Comparison of ENCODE assay signal across 8 cellular contexts in the genomic region with DNA sequence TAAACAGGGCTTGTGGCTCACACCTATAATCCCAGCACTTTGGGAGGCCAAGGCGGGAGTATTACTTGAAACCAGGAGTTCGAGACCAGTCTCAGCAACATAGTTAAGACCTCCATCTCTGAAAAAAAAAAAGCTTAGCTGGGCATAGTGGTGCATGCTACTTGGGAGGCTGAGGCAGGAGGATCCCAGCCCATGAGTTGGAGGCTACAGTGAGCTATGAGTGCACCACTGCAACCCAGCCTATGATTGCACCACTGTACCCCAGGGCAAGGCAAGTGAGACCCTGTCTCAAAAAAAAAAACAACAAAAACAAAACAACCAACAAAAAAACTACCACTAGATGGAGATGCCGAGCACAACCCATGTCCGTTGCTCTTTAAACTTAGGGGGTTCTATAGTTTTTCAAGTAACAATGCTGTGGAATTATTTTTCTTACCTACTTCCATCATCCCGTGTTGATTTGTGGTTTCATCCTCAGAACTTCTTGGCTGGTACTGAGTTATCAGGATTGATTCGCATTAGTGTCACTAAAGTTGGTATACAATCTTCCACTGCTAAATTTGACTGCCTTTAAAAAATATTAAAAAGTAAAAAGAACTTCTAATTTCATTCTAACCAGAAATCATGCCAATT. TPM values are rescaled to one million over a fixed set of nuclear protein-coding genes. Genes with fewer than 3 reads are reported as not detected.
DNase-seq lines count a peak whose midpoint lies in the region; ATAC-seq and TF ChIP-seq lines count a peak whose summit lies in the region.

No MANE protein-coding gene starts in this region.

- peak; percentile 82 for TF ChIP-seq CTCF in glutamatergic neuron (IDR thresholded peaks at IDR 0.05; ENCODE audit: partially characterized antibody, unreplicated experiment)
- TF ChIP-seq CTCF in thyroid gland (IDR thresholded peaks at IDR 0.05), result peak; percentile 26 to 75 (median 50)

- intact Hi-C loops in thyroid gland (cut with DNase I), result loop anchor here (5.0 kb wide), 1 partner anchor 66 kb away; no protein-coding TSS in a partner anchor

- no peaks in the 10 kb centered on the region for H3K36me3 Mint-ChIP-seq in T-helper 1 cell treated with Interleukin-12 subunit alpha and Interleukin-12 subunit beta and Interleukin-4 antibody, amounts not matched to agents 30 μg/mL and 1 μg/mL, for 36 hours (ENCODE audit: low read depth)
- H3K36me3 Mint-ChIP-seq in glutamatergic neuron (ENCODE audit: unreplicated experiment), result no peaks in the 10 kb centered on the region

- H3K27me3 Mint-ChIP-seq in T-helper 1 cell treated with Interleukin-12 subunit alpha and Interleukin-12 subunit beta and Interleukin-4 antibody, amounts not matched to agents 30 μg/mL and 1 μg/mL, for 36 hours (ENCODE audit: low read depth), result peaks cover 3% of the 10 kb centered on the region
- peaks cover 3% of the 10 kb centered on the region for H3K27me3 Mint-ChIP-seq in glutamatergic neuron (ENCODE audit: unreplicated experiment)

- no peak overlapping the region for H3K4me3 ChIP-seq in thyroid gland (replicated peaks in 1 of 3)

- no peak overlapping the region for H3K27ac ChIP-seq in thyroid gland

- no peaks in the 10 kb centered on the region for H3K9me3 ChIP-seq in thyroid gland

- no peaks in the 10 kb centered on the region for H3K36me3 ChIP-seq in thyroid gland

- TF ChIP-seq POLR2A in thyroid gland (IDR thresholded peaks at IDR 0.05), result no peak

- H3K27ac Mint-ChIP-seq in T-helper 1 cell treated with Interleukin-12 subunit alpha and Interleukin-12 subunit beta and Interleukin-4 antibody, amounts not matched to agents 30 μg/mL and 1 μg/mL, for 36 hours, result peak overlapping the region; percentile 60
- H3K27ac Mint-ChIP-seq in glutamatergic neuron (ENCODE audit: unreplicated experiment), result no peak overlapping the region

- no peaks in the 10 kb centered on the region for H3K9me3 Mint-ChIP-seq in T-helper 1 cell treated with Interleukin-12 subunit alpha and Interleukin-12 subunit beta and Interleukin-4 antibody, amounts not matched to agents 30 μg/mL and 1 μg/mL, for 36 hours
- H3K9me3 Mint-ChIP-seq in glutamatergic neuron (ENCODE audit: unreplicated experiment), result peaks cover 4% of the 10 kb centered on the region

- no peaks in the 10 kb centered on the region for H3K27me3 ChIP-seq in thyroid gland

- WGBS in thyroid gland, 2 donors, result 34 to 39% methylated on average over 6 of the region's 6 CpGs

- ATAC-seq in HG03378 (IDR thresholded peaks at IDR 0.05; ENCODE audit: unreplicated experiment), result peak; percentile 43

- peaks cover 31% of the 10 kb centered on the region for H3K4me1 Mint-ChIP-seq in T-helper 1 cell treated with Interleukin-12 subunit alpha and Interleukin-12 subunit beta and Interleukin-4 antibody, amounts not matched to agents 30 μg/mL and 1 μg/mL, for 36 hours (ENCODE audit: low read depth)
- peaks cover 6% of the 10 kb centered on the region for H3K4me1 Mint-ChIP-seq in glutamatergic neuron (ENCODE audit: low read depth, unreplicated experiment)

- peak; percentile 38 for DNase-seq in NCI-H2227 (lab: John Stamatoyannopoulos, UW; ENCODE audit: unreplicated experiment)
- DNase-seq in NCI-H2227 treated with DMSO at 0.1 percent for 48 hours (lab: John Stamatoyannopoulos, UW), result no peak
- no peak for DNase-seq in glutamatergic neuron
- no peak for DNase-seq in thyroid gland
- no peak for DNase-seq in stimulated activated CD4-positive, alpha-beta T cell treated with anti-CD3 and anti-CD28 coated beads, Interleukin-2, amount 100 ng/mL, for 24 hours
- no peak for DNase-seq in medulla oblongata (ENCODE audit: extremely low spot score)

- H3K4me1 ChIP-seq in thyroid gland, result peaks cover 0 to 4% of the 10 kb centered on the region in 2 donors

- H3K4me3 Mint-ChIP-seq in T-helper 1 cell treated with Interleukin-12 subunit alpha and Interleukin-12 subunit beta and Interleukin-4 antibody, amounts not matched to agents 30 μg/mL and 1 μg/mL, for 36 hours, result no peak overlapping the region
- no peak overlapping the region for H3K4me3 Mint-ChIP-seq in glutamatergic neuron (ENCODE audit: unreplicated experiment)

RNA-seq across cellular contexts. Expression of a gene that starts 12.2 kb away (rescaled TPM):
- total RNA-seq in glutamatergic neuron (ENCODE audit: unreplicated experiment) (146 TPM), thyroid gland (100 to 1,000 TPM in 3 of 4 donors, 10 to 100 TPM in 1; 71.9 to 144 (median 123) TPM)

RNA-seq across cellular contexts. Expression of a gene that starts 15.0 kb away (rescaled TPM):
- total RNA-seq in glutamatergic neuron (ENCODE audit: unreplicated experiment) (0.86 TPM), thyroid gland (100 to 1,000 TPM in 1 of 4 donors, 10 to 100 TPM in 3; 22.2 to 137 (median 54.8) TPM)

RNA-seq across cellular contexts. Expression of a gene that starts 22.7 kb away (rescaled TPM):
- total RNA-seq in glutamatergic neuron (ENCODE audit: unreplicated experiment) (20.5 TPM), thyroid gland (1 to 10 TPM; 4.3 to 7.5 (median 6.3) TPM)

RNA-seq across cellular contexts. Expression of a gene that starts 33.0 kb away (rescaled TPM):
- total RNA-seq in glutamatergic neuron (ENCODE audit: unreplicated experiment), result not detected
- 10 to 100 TPM; 11.7 to 34.8 (median 23.0) TPM for total RNA-seq in thyroid gland

RNA-seq across cellular contexts. Expression of a gene that starts 33.2 kb away (rescaled TPM):
- total RNA-seq in glutamatergic neuron (ENCODE audit: unreplicated experiment) (10.2 TPM), thyroid gland (10 to 100 TPM in 3 of 4 donors, 1 to 10 TPM in 1; 9.9 to 46.1 (median 37.9) TPM)

Comparison
In these comparisons a context has a peak if more than half of its experiments do, and no peak if none do; other contexts are left out.
1. RNA of a gene that starts 15.0 kb away (total RNA-seq): 22.2 to 137 TPM in thyroid gland; 0.86 TPM in glutamatergic neuron (single experiment); every median in the first group is over 10 times any median in the second.